Comparison of ENCODE assay signal across 8 cellular contexts in the genomic region with DNA sequence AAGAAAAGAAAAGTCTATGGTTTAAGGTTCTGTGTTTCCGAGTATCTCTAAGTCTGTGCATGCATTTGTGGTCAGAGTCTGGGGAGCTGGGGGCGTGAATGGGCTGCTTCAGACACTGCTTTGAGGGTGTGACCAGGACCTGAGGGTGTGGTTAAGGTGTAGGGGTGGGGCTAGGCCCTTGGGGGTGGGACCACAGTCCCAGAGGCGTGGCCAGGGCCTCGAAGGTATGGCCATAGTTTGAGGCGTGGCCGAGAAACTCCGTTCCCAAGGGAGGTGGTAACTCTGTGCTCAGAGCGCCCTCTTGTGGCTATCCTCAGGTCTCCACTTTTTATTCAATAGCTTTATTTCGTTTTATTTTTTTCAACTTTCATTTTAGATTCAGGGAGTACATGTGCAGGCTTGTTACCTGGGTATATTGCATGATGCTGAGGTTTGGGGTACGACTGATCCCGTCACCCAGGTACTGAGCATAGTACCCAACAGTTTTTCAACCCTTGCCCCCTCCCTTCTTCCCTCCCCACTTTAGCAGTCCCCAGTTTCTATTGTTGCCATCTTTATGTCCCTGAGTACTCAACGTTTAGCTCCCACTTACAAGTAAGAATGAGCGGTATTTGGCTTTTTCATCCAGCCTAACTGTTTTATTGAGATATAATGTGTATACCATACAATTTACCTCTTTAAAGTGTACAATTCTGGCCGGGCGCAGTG. TPM values are rescaled to one million over a fixed set of nuclear protein-coding genes. Genes with fewer than 3 reads are reported as not detected.
A peak's percentile ranks its signal among the peaks of the same experiment; 100 is the strongest.
DNase-seq lines count a peak whose midpoint lies in the region; ATAC-seq and TF ChIP-seq lines count a peak whose summit lies in the region.

No MANE protein-coding gene starts in this region.

- no peaks in the 10 kb centered on the region for H3K27me3 Mint-ChIP-seq in central memory CD8-positive, alpha-beta T cell

- peak; percentile 94 for DNase-seq in BE2C
- peak; percentile 99 for DNase-seq in GM19240 (ENCODE audit: insufficient read length, low spot score)
- peak; percentile 92 for DNase-seq in NCI-H460 (ENCODE audit: extremely low read depth, low read depth)
- DNase-seq in central memory CD8-positive, alpha-beta T cell (ENCODE audit: low spot score in 2 of 2), result peak; percentile 97 to 98
- peak; percentile 95 for DNase-seq in kidney tubule cell (ENCODE audit: low spot score)
- peak; percentile 96 for DNase-seq in stimulated activated CD4-positive, alpha-beta T cell treated with anti-CD3 and anti-CD28 coated beads, Interleukin-2, amount 100 ng/mL, for 4 hours (ENCODE audit: low read depth)

- peak overlapping the region; percentile 24 for H3K4me3 Mint-ChIP-seq in central memory CD8-positive, alpha-beta T cell

- peaks cover 3% of the 10 kb centered on the region; the same call in 1 of the 2 replicates for H3K4me1 ChIP-seq in BE2C

- peaks cover 17% of the 10 kb centered on the region for H3K4me1 Mint-ChIP-seq in central memory CD8-positive, alpha-beta T cell

- no peaks in the 10 kb centered on the region for H3K36me3 ChIP-seq in BE2C

- peak overlapping the region; percentile 79 for H3K27ac Mint-ChIP-seq in central memory CD8-positive, alpha-beta T cell (ENCODE audit: low read depth)

- no peaks in the 10 kb centered on the region for H3K9me3 Mint-ChIP-seq in central memory CD8-positive, alpha-beta T cell

- peaks cover 4% of the 10 kb centered on the region for H3K36me3 Mint-ChIP-seq in central memory CD8-positive, alpha-beta T cell (ENCODE audit: insufficient read depth)

- H3K4me3 ChIP-seq in BE2C (ENCODE audit: low read depth, low read length), result peak overlapping the region; percentile 20; the same call in 1 of the 2 replicates

- no peaks in the 10 kb centered on the region; the same call in 1 of the 2 replicates for H3K9me3 ChIP-seq in BE2C

- TF ChIP-seq CTCF in BE2C (IDR thresholded peaks at IDR 0.05; ENCODE audit: low read depth, low read length), result peak; percentile 81

- peak; percentile 91 for ATAC-seq in HG03432 (IDR thresholded peaks at IDR 0.05; ENCODE audit: unreplicated experiment)
- ATAC-seq in activated CD4-positive, CD25-positive, alpha-beta regulatory T cell treated with anti-CD3 and anti-CD28 coated beads, Interleukin-2, amount 50 U/mL, for 24 hours, result peak; percentile 98 to 99
- peak; percentile 93 for ATAC-seq in central memory CD8-positive, alpha-beta T cell (replicated peaks; ENCODE audit: extremely low read depth, poor library complexity, severe bottlenecking)

- H3K27me3 ChIP-seq in BE2C, result no peaks in the 10 kb centered on the region

RNA-seq across cellular contexts. Expression of gene CBLC, which starts 7.0 kb away (rescaled TPM):
- not detected for polyA plus RNA-seq in BE2C (2012; ENCODE audit: insufficient read depth, insufficient read length, low read depth)
- total RNA-seq in NCI-H460 (2014; rRNA removed; shearing (Covaris generic)), result not detected in 2 replicates
- polyA plus RNA-seq in NCI-H460 (2014; cell fraction: nucleus; rRNA removed), result not detected in 2 replicates

RNA-seq across cellular contexts. Expression of gene BCL3, which starts 22.2 kb away (rescaled TPM):
- polyA plus RNA-seq in BE2C (2012; ENCODE audit: insufficient read depth, insufficient read length, low read depth), result 14.5 TPM
- 12.6 and 16.5 TPM in 2 replicates for total RNA-seq in NCI-H460 (2014; rRNA removed; shearing (Covaris generic))
- polyA plus RNA-seq in NCI-H460 (2014; cell fraction: nucleus; rRNA removed), result 14.4 and 39.9 TPM in 2 replicates

RNA-seq across cellular contexts. Expression of gene BCAM, which starts 38.2 kb away (rescaled TPM):
- 7.3 TPM for polyA plus RNA-seq in BE2C (2012; ENCODE audit: insufficient read depth, insufficient read length, low read depth)
- 2.3 and 3.1 TPM in 2 replicates for total RNA-seq in NCI-H460 (2014; rRNA removed; shearing (Covaris generic))
- polyA plus RNA-seq in NCI-H460 (2014; cell fraction: nucleus; rRNA removed), result 4.7 and 5.7 TPM in 2 replicates

Comparison
In these comparisons a context has a peak if more than half of its experiments do, and no peak if none do; other contexts are left out.
1. Peak in every context shown above with its lines: DNase-seq, ATAC-seq and H3K4me3 ChIP-seq.